In genomic region chr3:125515421-125515820, GRCh38 we compare ENCODE assay signal across 30 cellular contexts.
"Had no signal": no experiment of that assay in that cellular context is flagged by ENCODE, and none has a peak within 500 bp of the region (broad histone marks: within the 10 kb centered on the region; RNA-seq: fewer than 3 reads in every experiment).

No MANE protein-coding gene starts in this region.

- H3K4me3 Mint-ChIP-seq: activated B cell treated with CpG ODN at 0.5 μM for 24 hours; activated CD4-positive, alpha-beta memory T cell treated with anti-CD3 and anti-CD28 coated beads for 36 hours; activated CD4-positive, alpha-beta T cell treated with anti-CD3 and anti-CD28 coated beads, Interleukin-2, amount 10 ng/mL, durations not matched to agents 7 days and 5 days; activated T-cell treated with anti-CD3 and anti-CD28 coated beads, Interleukin-2, amount 50 U/mL, for 72 hours; T-cell had no signal

- H3K4me3 ChIP-seq: ascending aorta, body of pancreas, SK-N-MC had no signal

- FAIRE-seq: bronchial epithelial cell, TTC549 had no signal

- ATAC-seq: activated naive CD4-positive, alpha-beta T cell treated with anti-CD3 and anti-CD28 coated beads, Interleukin-2, amount 50 U/mL, for 72 hours; activated T-cell treated with anti-CD3 and anti-CD28 coated beads, Interleukin-2, amount 50 U/mL, for 72 hours; body of pancreas; Panc1; Right ventricle myocardium inferior; T-cell had no signal

- H3K27ac Mint-ChIP-seq: activated CD4-positive, alpha-beta memory T cell treated with anti-CD3 and anti-CD28 coated beads for 36 hours; activated CD4-positive, alpha-beta T cell treated with anti-CD3 and anti-CD28 coated beads, Interleukin-2, amount 10 ng/mL, durations not matched to agents 7 days and 5 days; activated T-cell treated with anti-CD3 and anti-CD28 coated beads, Interleukin-2, amount 50 U/mL, for 72 hours; T-cell had no signal

- H3K27me3 ChIP-seq: ascending aorta, body of pancreas had no signal

- H3K9me3 ChIP-seq: ascending aorta, body of pancreas had no signal

- DNase-seq: activated B cell treated with CpG ODN at 0.5 μM for 24 hours; activated CD4-positive, alpha-beta memory T cell treated with anti-CD3 and anti-CD28 coated beads for 36 hours; activated CD4-positive, alpha-beta T cell treated with anti-CD3 and anti-CD28 coated beads for 1 hour; activated CD4-positive, alpha-beta T cell treated with anti-CD3 and anti-CD28 coated beads, Interleukin-2, amount 10 ng/mL, durations not matched to agents 7 days and 5 days; activated CD8-positive, alpha-beta memory T cell treated with anti-CD3 and anti-CD28 coated beads for 24 hours; activated T-cell treated with anti-CD3 and anti-CD28 coated beads, Interleukin-2, amount 50 U/mL, for 72 hours; body of pancreas; central memory CD4-positive, alpha-beta T cell; Kasumi-1; KBM-7; NCI-H1048; NCI-H146; NCI-H187 treated with DMSO at 0.1 percent for 48 hours; NCI-H2081 treated with DMSO at 0.1 percent for 48 hours; NCI-H2171 treated with DMSO at 0.1 percent for 48 hours; NCI-H226; NCI-H69; NK-92 treated with Interleukin-12 subunit alpha and Interleukin-12 subunit beta, amount 100 ng/mL, for 24 hours; OCI-M1; RPMI8226; T-cell; T-helper 2 cell; T1000 had no signal

- H3K9me3 Mint-ChIP-seq: activated B cell treated with CpG ODN at 0.5 μM for 24 hours; activated CD4-positive, alpha-beta memory T cell treated with anti-CD3 and anti-CD28 coated beads for 36 hours; activated CD4-positive, alpha-beta T cell treated with anti-CD3 and anti-CD28 coated beads, Interleukin-2, amount 10 ng/mL, durations not matched to agents 7 days and 5 days; activated naive CD4-positive, alpha-beta T cell treated with anti-CD3 and anti-CD28 coated beads, Interleukin-2, amount 50 U/mL, for 72 hours; activated T-cell treated with anti-CD3 and anti-CD28 coated beads, Interleukin-2, amount 50 U/mL, for 72 hours; T-cell had no signal

- H3K27me3 Mint-ChIP-seq: activated B cell treated with CpG ODN at 0.5 μM for 24 hours; activated CD4-positive, alpha-beta memory T cell treated with anti-CD3 and anti-CD28 coated beads for 36 hours; activated CD4-positive, alpha-beta T cell treated with anti-CD3 and anti-CD28 coated beads, Interleukin-2, amount 10 ng/mL, durations not matched to agents 7 days and 5 days; T-cell had no signal

- H3K27ac ChIP-seq: ascending aorta, body of pancreas, SK-N-MC had no signal
